ENCODE assay signal across 1 cellular context in the genomic region with DNA sequence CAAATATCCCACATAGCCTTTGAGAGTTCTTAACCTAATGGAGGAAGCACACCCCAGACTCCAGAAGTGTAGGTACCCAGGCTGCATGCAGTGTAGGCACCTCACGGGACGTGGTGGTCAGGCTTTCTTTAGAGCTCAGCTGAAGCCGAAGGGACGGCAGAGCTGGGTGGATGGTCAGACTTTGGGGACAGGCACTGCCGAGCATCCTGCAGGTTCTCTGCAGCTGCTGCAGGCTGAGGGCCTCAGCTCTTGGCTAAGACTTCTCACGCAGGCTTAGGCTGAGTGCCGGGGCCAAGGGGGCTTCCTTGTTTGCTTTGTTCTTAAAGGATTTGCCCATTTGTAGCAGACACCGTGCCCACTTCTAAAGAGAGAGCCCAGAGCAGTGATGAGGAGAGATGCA.
TF ChIP-seq lines count a peak whose summit lies in the region.

No MANE protein-coding gene starts in this region.

TF ChIP-seq in H1, 55 proteins besides CTCF, POLR2A, EP300 and RAD21 (continued from another document):
- TF ChIP-seq, protein P1, sequence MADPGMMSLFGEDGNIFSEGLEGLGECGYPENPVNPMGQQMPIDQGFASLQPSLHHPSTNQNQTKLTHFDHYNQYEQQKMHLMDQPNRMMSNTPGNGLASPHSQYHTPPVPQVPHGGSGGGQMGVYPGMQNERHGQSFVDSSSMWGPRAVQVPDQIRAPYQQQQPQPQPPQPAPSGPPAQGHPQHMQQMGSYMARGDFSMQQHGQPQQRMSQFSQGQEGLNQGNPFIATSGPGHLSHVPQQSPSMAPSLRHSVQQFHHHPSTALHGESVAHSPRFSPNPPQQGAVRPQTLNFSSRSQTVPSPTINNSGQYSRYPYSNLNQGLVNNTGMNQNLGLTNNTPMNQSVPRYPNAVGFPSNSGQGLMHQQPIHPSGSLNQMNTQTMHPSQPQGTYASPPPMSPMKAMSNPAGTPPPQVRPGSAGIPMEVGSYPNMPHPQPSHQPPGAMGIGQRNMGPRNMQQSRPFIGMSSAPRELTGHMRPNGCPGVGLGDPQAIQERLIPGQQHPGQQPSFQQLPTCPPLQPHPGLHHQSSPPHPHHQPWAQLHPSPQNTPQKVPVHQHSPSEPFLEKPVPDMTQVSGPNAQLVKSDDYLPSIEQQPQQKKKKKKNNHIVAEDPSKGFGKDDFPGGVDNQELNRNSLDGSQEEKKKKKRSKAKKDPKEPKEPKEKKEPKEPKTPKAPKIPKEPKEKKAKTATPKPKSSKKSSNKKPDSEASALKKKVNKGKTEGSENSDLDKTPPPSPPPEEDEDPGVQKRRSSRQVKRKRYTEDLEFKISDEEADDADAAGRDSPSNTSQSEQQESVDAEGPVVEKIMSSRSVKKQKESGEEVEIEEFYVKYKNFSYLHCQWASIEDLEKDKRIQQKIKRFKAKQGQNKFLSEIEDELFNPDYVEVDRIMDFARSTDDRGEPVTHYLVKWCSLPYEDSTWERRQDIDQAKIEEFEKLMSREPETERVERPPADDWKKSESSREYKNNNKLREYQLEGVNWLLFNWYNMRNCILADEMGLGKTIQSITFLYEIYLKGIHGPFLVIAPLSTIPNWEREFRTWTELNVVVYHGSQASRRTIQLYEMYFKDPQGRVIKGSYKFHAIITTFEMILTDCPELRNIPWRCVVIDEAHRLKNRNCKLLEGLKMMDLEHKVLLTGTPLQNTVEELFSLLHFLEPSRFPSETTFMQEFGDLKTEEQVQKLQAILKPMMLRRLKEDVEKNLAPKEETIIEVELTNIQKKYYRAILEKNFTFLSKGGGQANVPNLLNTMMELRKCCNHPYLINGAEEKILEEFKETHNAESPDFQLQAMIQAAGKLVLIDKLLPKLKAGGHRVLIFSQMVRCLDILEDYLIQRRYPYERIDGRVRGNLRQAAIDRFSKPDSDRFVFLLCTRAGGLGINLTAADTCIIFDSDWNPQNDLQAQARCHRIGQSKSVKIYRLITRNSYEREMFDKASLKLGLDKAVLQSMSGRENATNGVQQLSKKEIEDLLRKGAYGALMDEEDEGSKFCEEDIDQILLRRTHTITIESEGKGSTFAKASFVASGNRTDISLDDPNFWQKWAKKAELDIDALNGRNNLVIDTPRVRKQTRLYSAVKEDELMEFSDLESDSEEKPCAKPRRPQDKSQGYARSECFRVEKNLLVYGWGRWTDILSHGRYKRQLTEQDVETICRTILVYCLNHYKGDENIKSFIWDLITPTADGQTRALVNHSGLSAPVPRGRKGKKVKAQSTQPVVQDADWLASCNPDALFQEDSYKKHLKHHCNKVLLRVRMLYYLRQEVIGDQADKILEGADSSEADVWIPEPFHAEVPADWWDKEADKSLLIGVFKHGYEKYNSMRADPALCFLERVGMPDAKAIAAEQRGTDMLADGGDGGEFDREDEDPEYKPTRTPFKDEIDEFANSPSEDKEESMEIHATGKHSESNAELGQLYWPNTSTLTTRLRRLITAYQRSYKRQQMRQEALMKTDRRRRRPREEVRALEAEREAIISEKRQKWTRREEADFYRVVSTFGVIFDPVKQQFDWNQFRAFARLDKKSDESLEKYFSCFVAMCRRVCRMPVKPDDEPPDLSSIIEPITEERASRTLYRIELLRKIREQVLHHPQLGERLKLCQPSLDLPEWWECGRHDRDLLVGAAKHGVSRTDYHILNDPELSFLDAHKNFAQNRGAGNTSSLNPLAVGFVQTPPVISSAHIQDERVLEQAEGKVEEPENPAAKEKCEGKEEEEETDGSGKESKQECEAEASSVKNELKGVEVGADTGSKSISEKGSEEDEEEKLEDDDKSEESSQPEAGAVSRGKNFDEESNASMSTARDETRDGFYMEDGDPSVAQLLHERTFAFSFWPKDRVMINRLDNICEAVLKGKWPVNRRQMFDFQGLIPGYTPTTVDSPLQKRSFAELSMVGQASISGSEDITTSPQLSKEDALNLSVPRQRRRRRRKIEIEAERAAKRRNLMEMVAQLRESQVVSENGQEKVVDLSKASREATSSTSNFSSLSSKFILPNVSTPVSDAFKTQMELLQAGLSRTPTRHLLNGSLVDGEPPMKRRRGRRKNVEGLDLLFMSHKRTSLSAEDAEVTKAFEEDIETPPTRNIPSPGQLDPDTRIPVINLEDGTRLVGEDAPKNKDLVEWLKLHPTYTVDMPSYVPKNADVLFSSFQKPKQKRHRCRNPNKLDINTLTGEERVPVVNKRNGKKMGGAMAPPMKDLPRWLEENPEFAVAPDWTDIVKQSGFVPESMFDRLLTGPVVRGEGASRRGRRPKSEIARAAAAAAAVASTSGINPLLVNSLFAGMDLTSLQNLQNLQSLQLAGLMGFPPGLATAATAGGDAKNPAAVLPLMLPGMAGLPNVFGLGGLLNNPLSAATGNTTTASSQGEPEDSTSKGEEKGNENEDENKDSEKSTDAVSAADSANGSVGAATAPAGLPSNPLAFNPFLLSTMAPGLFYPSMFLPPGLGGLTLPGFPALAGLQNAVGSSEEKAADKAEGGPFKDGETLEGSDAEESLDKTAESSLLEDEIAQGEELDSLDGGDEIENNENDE (IDR thresholded peaks at IDR 0.05; ENCODE audit: insufficient replicate concordance, low read length) = no peak
- TF ChIP-seq PHF8 (conservative IDR thresholded peaks at IDR 0.05; ENCODE audit: low read depth, low read length) = no peak
- no peak for TF ChIP-seq RXRA (IDR thresholded peaks at IDR 0.05; ENCODE audit: insufficient read depth, low read depth, low read length)
